ENCODE assay signal across 33 cellular contexts in genomic region chr3:56962922-56963321, GRCh38.
"Had no signal": no experiment of that assay in that cellular context is flagged by ENCODE, and none has a peak within 500 bp of the region (broad histone marks: within the 10 kb centered on the region; RNA-seq: fewer than 3 reads in every experiment).

No MANE protein-coding gene starts in this region.

- H3K9me3 ChIP-seq: adrenal gland, body of pancreas, breast epithelium had no signal

- H3K4me1 ChIP-seq: body of pancreas, breast epithelium had no signal

- H3K27ac Mint-ChIP-seq: activated B cell treated with CpG ODN at 0.5 μM for 24 hours; activated CD4-positive, alpha-beta memory T cell treated with anti-CD3 and anti-CD28 coated beads, Interleukin-2, amount 10 ng/mL, durations not matched to agents 7 days and 5 days; activated CD4-positive, alpha-beta T cell treated with anti-CD3 and anti-CD28 coated beads, Interleukin-2, amount 10 ng/mL, durations not matched to agents 24 days and 14 days; activated CD8-positive, alpha-beta memory T cell treated with anti-CD3 and anti-CD28 coated beads, Interleukin-2, amount 10 ng/mL, durations not matched to agents 7 days and 5 days; activated CD8-positive, alpha-beta T cell treated with anti-CD3 and anti-CD28 coated beads, Interleukin-2, amount 10 ng/mL, durations not matched to agents 7 days and 5 days; activated naive CD4-positive, alpha-beta T cell treated with anti-CD3 and anti-CD28 coated beads, Interleukin-2, amount 50 U/mL, for 72 hours; activated naive CD8-positive, alpha-beta T cell treated with anti-CD3 and anti-CD28 coated beads for 36 hours; activated T-cell treated with anti-CD3 and anti-CD28 coated beads, Interleukin-2, amount 50 U/mL, for 24 hours; activated T-helper 2 cell treated with anti-CD3 and anti-CD28 coated beads, Interferon-gamma antibody, Interleukin-2, Interleukin-4, amounts not matched to agents 10 μg/mL and 5 μg/mL and 100 μg/mL, durations not matched to agents 14 hours and 24 hours and 36 hours; T-helper 1 cell treated with Interleukin-12 subunit alpha and Interleukin-12 subunit beta and Interleukin-4 antibody, amounts not matched to agents 30 μg/mL and 1 μg/mL, for 36 hours; T-helper 2 cell treated with Interferon-gamma antibody and Interleukin-4, amounts not matched to agents 5 μg/mL and 100 μg/mL, for 36 hours had no signal

- H3K36me3 ChIP-seq: adrenal gland, brain microvascular endothelial cell, breast epithelium had no signal

- ATAC-seq: activated CD8-positive, alpha-beta memory T cell treated with anti-CD3 and anti-CD28 coated beads, Interleukin-2, amount 10 ng/mL, durations not matched to agents 7 days and 5 days; activated CD8-positive, alpha-beta T cell treated with anti-CD3 and anti-CD28 coated beads, Interleukin-2, amount 10 ng/mL, durations not matched to agents 7 days and 5 days; activated naive CD4-positive, alpha-beta T cell treated with anti-CD3 and anti-CD28 coated beads, Interleukin-2, amount 50 U/mL, for 72 hours; body of pancreas had no signal

- H3K4me3 ChIP-seq: adrenal gland, body of pancreas, breast epithelium had no signal

- H3K27me3 Mint-ChIP-seq: activated CD4-positive, alpha-beta memory T cell treated with anti-CD3 and anti-CD28 coated beads, Interleukin-2, amount 10 ng/mL, durations not matched to agents 7 days and 5 days; activated CD4-positive, alpha-beta T cell treated with anti-CD3 and anti-CD28 coated beads, Interleukin-2, amount 10 ng/mL, durations not matched to agents 24 days and 14 days; activated CD8-positive, alpha-beta memory T cell treated with anti-CD3 and anti-CD28 coated beads, Interleukin-2, amount 10 ng/mL, durations not matched to agents 7 days and 5 days; activated naive CD8-positive, alpha-beta T cell treated with anti-CD3 and anti-CD28 coated beads for 36 hours; activated T-cell treated with anti-CD3 and anti-CD28 coated beads, Interleukin-2, amount 50 U/mL, for 24 hours had no signal

- H3K36me3 Mint-ChIP-seq: activated naive CD8-positive, alpha-beta T cell treated with anti-CD3 and anti-CD28 coated beads for 36 hours had no signal

- H3K27ac ChIP-seq: adrenal gland, body of pancreas, brain microvascular endothelial cell, breast epithelium, VCaP had no signal

- H3K9me3 Mint-ChIP-seq: activated CD4-positive, alpha-beta memory T cell treated with anti-CD3 and anti-CD28 coated beads, Interleukin-2, amount 10 ng/mL, durations not matched to agents 7 days and 5 days; activated CD4-positive, alpha-beta T cell treated with anti-CD3 and anti-CD28 coated beads, Interleukin-2, amount 10 ng/mL, durations not matched to agents 24 days and 14 days; activated T-helper 2 cell treated with anti-CD3 and anti-CD28 coated beads, Interferon-gamma antibody, Interleukin-2, Interleukin-4, amounts not matched to agents 10 μg/mL and 5 μg/mL and 100 μg/mL, durations not matched to agents 14 hours and 24 hours and 36 hours; T-helper 1 cell treated with Interleukin-12 subunit alpha and Interleukin-12 subunit beta and Interleukin-4 antibody, amounts not matched to agents 30 μg/mL and 1 μg/mL, for 36 hours; T-helper 2 cell treated with Interferon-gamma antibody and Interleukin-4, amounts not matched to agents 5 μg/mL and 100 μg/mL, for 36 hours had no signal

- DNase-seq: activated B cell treated with CpG ODN at 0.5 μM for 24 hours; activated CD4-positive, alpha-beta memory T cell treated with anti-CD3 and anti-CD28 coated beads, Interleukin-2, amount 10 ng/mL, durations not matched to agents 7 days and 5 days; activated CD4-positive, alpha-beta T cell treated with anti-CD3 and anti-CD28 coated beads for 4 hours; activated CD4-positive, alpha-beta T cell treated with anti-CD3 and anti-CD28 coated beads, Interleukin-2, amount 10 ng/mL, durations not matched to agents 24 days and 14 days; activated CD4-positive, alpha-beta T cell treated with anti-CD3 and anti-CD28 coated beads, Interleukin-2, amount 50 U/mL, for 1 hour; activated CD4-positive, alpha-beta T cell treated with anti-CD3 and anti-CD28 coated beads, Interleukin-2, amount 50 U/mL, for 4 hours; activated CD4-positive, CD25-positive, alpha-beta regulatory T cell treated with anti-CD3 and anti-CD28 coated beads, Interleukin-2, amount 50 U/mL, for 72 hours; activated CD8-positive, alpha-beta memory T cell treated with anti-CD3 and anti-CD28 coated beads for 24 hours; activated CD8-positive, alpha-beta memory T cell treated with anti-CD3 and anti-CD28 coated beads, Interleukin-2, amount 10 ng/mL, durations not matched to agents 7 days and 5 days; activated CD8-positive, alpha-beta memory T cell treated with anti-CD3 and anti-CD28 coated beads, Interleukin-2, amount 50 U/mL, for 48 hours; activated CD8-positive, alpha-beta T cell treated with anti-CD3 and anti-CD28 coated beads, Interleukin-2, amount 10 ng/mL, durations not matched to agents 7 days and 5 days; activated effector memory CD4-positive, alpha-beta T cell treated with Interleukin-2 at 50 U/mL for 16 hours; activated gamma-delta T cell; activated naive CD4-positive, alpha-beta T cell treated with anti-CD3 and anti-CD28 coated beads, Interleukin-2, amount 50 U/mL, for 16 hours; activated naive CD4-positive, alpha-beta T cell treated with Interleukin-2 at 50 U/mL for 16 hours; activated naive CD8-positive, alpha-beta T cell treated with anti-CD3 and anti-CD28 coated beads for 36 hours; activated T-cell treated with anti-CD3 and anti-CD28 coated beads, Interleukin-2, amount 50 U/mL, for 24 hours; activated T-cell treated with anti-CD3 and anti-CD28 coated beads, Interleukin-2, amount 50 U/mL, for 48 hours; amniotic stem cell; aorta; body of pancreas; brain microvascular endothelial cell; central memory CD4-positive, alpha-beta T cell; T-helper 1 cell; T-helper 2 cell; T-helper 9 cell had no signal

- H3K27me3 ChIP-seq: adrenal gland, body of pancreas, brain microvascular endothelial cell, breast epithelium had no signal

- H3K4me1 Mint-ChIP-seq: activated CD4-positive, alpha-beta memory T cell treated with anti-CD3 and anti-CD28 coated beads, Interleukin-2, amount 10 ng/mL, durations not matched to agents 7 days and 5 days had no signal

- H3K4me3 Mint-ChIP-seq: activated B cell treated with CpG ODN at 0.5 μM for 24 hours; activated CD4-positive, alpha-beta memory T cell treated with anti-CD3 and anti-CD28 coated beads, Interleukin-2, amount 10 ng/mL, durations not matched to agents 7 days and 5 days; activated CD4-positive, alpha-beta T cell treated with anti-CD3 and anti-CD28 coated beads, Interleukin-2, amount 10 ng/mL, durations not matched to agents 24 days and 14 days; activated CD8-positive, alpha-beta memory T cell treated with anti-CD3 and anti-CD28 coated beads, Interleukin-2, amount 10 ng/mL, durations not matched to agents 7 days and 5 days; activated CD8-positive, alpha-beta T cell treated with anti-CD3 and anti-CD28 coated beads, Interleukin-2, amount 10 ng/mL, durations not matched to agents 7 days and 5 days; activated naive CD8-positive, alpha-beta T cell treated with anti-CD3 and anti-CD28 coated beads for 36 hours; activated T-cell treated with anti-CD3 and anti-CD28 coated beads, Interleukin-2, amount 50 U/mL, for 24 hours; T-helper 1 cell treated with Interleukin-12 subunit alpha and Interleukin-12 subunit beta and Interleukin-4 antibody, amounts not matched to agents 30 μg/mL and 1 μg/mL, for 36 hours; T-helper 2 cell treated with Interferon-gamma antibody and Interleukin-4, amounts not matched to agents 5 μg/mL and 100 μg/mL, for 36 hours had no signal
